Comparison of ENCODE assay signal across 23 cellular contexts in the genomic region with DNA sequence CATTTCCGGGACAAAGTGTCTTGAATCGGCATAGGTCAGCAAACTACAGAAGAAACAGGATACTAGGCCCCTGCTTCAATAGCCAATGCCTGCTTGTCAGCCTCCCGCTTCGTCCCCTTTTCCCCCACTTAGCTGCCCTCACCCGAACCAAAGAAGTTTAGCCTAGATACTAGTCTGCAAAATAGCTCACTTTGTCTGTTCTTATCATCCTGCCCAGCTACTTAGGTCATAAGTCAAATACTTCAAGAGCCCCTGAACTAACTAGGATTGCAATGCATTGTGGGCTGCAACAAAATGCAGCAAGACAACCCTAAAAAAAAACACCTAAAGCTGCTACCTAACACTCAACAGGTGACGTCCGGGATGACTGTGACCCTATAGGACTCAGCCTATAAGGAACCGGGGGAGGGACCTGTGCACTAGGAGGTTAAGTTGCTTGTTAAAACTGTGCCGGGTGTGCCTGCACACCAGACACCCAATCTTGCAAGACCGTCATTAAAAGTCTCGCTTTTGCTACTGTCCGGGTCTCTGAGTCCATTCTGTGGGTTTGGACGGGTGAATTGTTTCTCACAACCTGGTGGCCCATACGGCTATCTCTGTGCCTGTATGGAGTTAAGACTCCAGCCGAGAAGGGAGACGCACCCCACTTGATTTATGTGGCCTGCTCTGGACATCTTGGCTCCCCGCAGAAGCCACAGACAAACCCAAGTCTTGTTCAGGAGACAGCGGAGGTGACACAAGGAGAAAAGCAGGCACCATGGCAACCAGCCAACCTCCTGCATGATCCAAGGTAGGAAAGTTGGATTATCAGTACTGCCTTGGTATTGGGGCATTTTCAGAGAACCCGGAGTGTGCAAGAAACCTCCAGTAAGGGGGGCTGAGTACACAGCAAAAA.
DNase-seq lines count a peak whose midpoint lies in the region; ATAC-seq and TF ChIP-seq lines count a peak whose summit lies in the region.
"Had no signal": no experiment of that assay in that cellular context is flagged by ENCODE, and none has a peak within 500 bp of the region (broad histone marks: within the 10 kb centered on the region; RNA-seq: fewer than 3 reads in every experiment).

No MANE protein-coding gene starts in this region.

- peak overlapping the region; percentile 70 for H3K4me2 ChIP-seq in neural progenitor cell

- no peaks in the 10 kb centered on the region for H3K79me2 ChIP-seq in neural progenitor cell (ENCODE audit: low read depth)

- CTCF ChIA-PET in WTC11 (lab: Charles Lee): no interaction called here

- H3K9me3 Mint-ChIP-seq in WTC11: no peaks in the 10 kb centered on the region
- H3K9me3 Mint-ChIP-seq in neural progenitor cell: no peaks in the 10 kb centered on the region
- H3K9me3 Mint-ChIP-seq: activated CD4-positive, alpha-beta memory T cell treated with anti-CD3 and anti-CD28 coated beads for 36 hours; brain; T-cell had no signal

- peaks cover 53% of the 10 kb centered on the region for H3K4me1 ChIP-seq in neural progenitor cell
- H3K4me1 ChIP-seq in BE2C: no peaks in the 10 kb centered on the region
- H3K4me1 ChIP-seq: testis had no signal

- H3K27me3 Mint-ChIP-seq in WTC11 (ENCODE audit: low read depth) (no peaks in the 10 kb centered on the region), neural progenitor cell (ENCODE audit: insufficient read depth, low read depth) (peaks cover 2% of the 10 kb centered on the region)
- H3K27me3 Mint-ChIP-seq: activated CD4-positive, alpha-beta memory T cell treated with anti-CD3 and anti-CD28 coated beads for 36 hours; activated naive CD8-positive, alpha-beta T cell; brain; progenitor cell of endocrine pancreas; T-cell had no signal

- H3K9me3 ChIP-seq in neural progenitor cell (ENCODE audit: low read depth): no peaks in the 10 kb centered on the region
- no peaks in the 10 kb centered on the region for H3K9me3 ChIP-seq in BE2C
- H3K9me3 ChIP-seq: HAP-1, SJCRH30, testis had no signal

- DNase-seq in A172 (ENCODE audit: low spot score) (peak; percentile 22), WTC11 (ENCODE audit: low spot score) (no peak), left cardiac atrium (peak; percentile 46), neural progenitor cell (ENCODE audit: low spot score) (no peak), NCI-H446 treated with DMSO at 0.1 percent for 48 hours (lab: John Stamatoyannopoulos, UW) (no peak), cortex of kidney (lab: John Stamatoyannopoulos, UW) (no peak), BE2C (no peak)
- no peak for DNase-seq in stimulated activated naive CD4-positive, alpha-beta T cell (lab: John Stamatoyannopoulos, UW)
- DNase-seq: activated CD4-positive, alpha-beta memory T cell treated with anti-CD3 and anti-CD28 coated beads for 36 hours; DMS53; KBM-7; NCI-H1105 treated with DMSO at 0.1 percent for 48 hours; NCI-H1930; SJCRH30; stimulated activated naive CD8-positive, alpha-beta T cell treated with anti-CD3 and anti-CD28 coated beads, Interleukin-15, Interleukin-2, amounts not matched to agents 100 U/mL and 50 U/mL, for 24 hours; T-cell; testis had no signal

- intact Hi-C loops in left cardiac atrium (cut with DNase I): no loop called here

- H3F3A ChIP-seq in neural progenitor cell (ENCODE audit: low read depth): peaks cover 46% of the 10 kb centered on the region

- H3K9ac ChIP-seq in neural progenitor cell: no peak overlapping the region

- H3K27ac ChIP-seq in neural progenitor cell: peak overlapping the region; percentile 96
- H3K27ac ChIP-seq: SJCRH30, testis had no signal

- POLR2A ChIA-PET in WTC11 (lab: Charles Lee): no interaction called here

- H3K27ac Mint-ChIP-seq in WTC11 (peak overlapping the region; percentile 21), neural progenitor cell (peak overlapping the region; percentile 12)
- H3K27ac Mint-ChIP-seq: activated CD4-positive, alpha-beta memory T cell treated with anti-CD3 and anti-CD28 coated beads for 36 hours; activated naive CD8-positive, alpha-beta T cell; progenitor cell of endocrine pancreas; T-cell had no signal

- H3K4me1 Mint-ChIP-seq in WTC11 (peaks cover 44% of the 10 kb centered on the region), neural progenitor cell (peaks cover 34% of the 10 kb centered on the region)

- H3K4me3 Mint-ChIP-seq in WTC11 (no peak overlapping the region), neural progenitor cell (no peak overlapping the region)
- H3K4me3 Mint-ChIP-seq: activated CD4-positive, alpha-beta memory T cell treated with anti-CD3 and anti-CD28 coated beads for 36 hours; activated naive CD8-positive, alpha-beta T cell; brain; T-cell had no signal

- H2AFZ ChIP-seq in neural progenitor cell (replicated peaks): no peak overlapping the region

- peaks cover 14% of the 10 kb centered on the region for H4K20me1 ChIP-seq in neural progenitor cell (ENCODE audit: low read depth)

- H3K36me3 ChIP-seq in neural progenitor cell: peaks cover 6% of the 10 kb centered on the region
- H3K36me3 ChIP-seq in BE2C: no peaks in the 10 kb centered on the region; the same call in 1 of the 2 replicates
- H3K36me3 ChIP-seq: HAP-1 had no signal

- ATAC-seq in WTC11 (no peak), left cardiac atrium (peak in 1 of 2 donors; percentile 8)
- ATAC-seq: activated CD4-positive, CD25-positive, alpha-beta regulatory T cell treated with anti-CD3 and anti-CD28 coated beads, Interleukin-2, amount 50 U/mL, for 24 hours; stimulated activated naive CD8-positive, alpha-beta T cell treated with anti-CD3 and anti-CD28 coated beads, Interleukin-15, Interleukin-2, amounts not matched to agents 100 U/mL and 50 U/mL, for 24 hours had no signal

- no peaks in the 10 kb centered on the region for H3K36me3 Mint-ChIP-seq in WTC11
- H3K36me3 Mint-ChIP-seq in neural progenitor cell: peaks cover under 1% of the 10 kb centered on the region

- no peak overlapping the region for H3K4me3 ChIP-seq in neural progenitor cell
- no peak overlapping the region for H3K4me3 ChIP-seq in BE2C (ENCODE audit: low read depth, low read length)
- H3K4me3 ChIP-seq: HAP-1, lung, SJCRH30, testis had no signal

- no peak for TF ChIP-seq CTCF in WTC11 (IDR thresholded peaks at IDR 0.05)
- TF ChIP-seq CTCF in neural progenitor cell (IDR thresholded peaks at IDR 0.05): no peak
- no peak for TF ChIP-seq CTCF in BE2C (IDR thresholded peaks at IDR 0.05; ENCODE audit: low read depth, low read length)

- H3K27me3 ChIP-seq in neural progenitor cell: no peaks in the 10 kb centered on the region
- no peaks in the 10 kb centered on the region for H3K27me3 ChIP-seq in BE2C
- H3K27me3 ChIP-seq: SJCRH30, testis had no signal

TF ChIP-seq in WTC11, 78 proteins besides CTCF, POLR2A, EP300 and RAD21:
- no peak for TF ChIP-seq SMAD4 (CRISPR knock-in tag; IDR thresholded peaks at IDR 0.05)
- TF ChIP-seq ZNF396 (CRISPR knock-in tag; IDR thresholded peaks at IDR 0.05; ENCODE audit: borderline replicate concordance): no peak
- TF ChIP-seq, protein P1, sequence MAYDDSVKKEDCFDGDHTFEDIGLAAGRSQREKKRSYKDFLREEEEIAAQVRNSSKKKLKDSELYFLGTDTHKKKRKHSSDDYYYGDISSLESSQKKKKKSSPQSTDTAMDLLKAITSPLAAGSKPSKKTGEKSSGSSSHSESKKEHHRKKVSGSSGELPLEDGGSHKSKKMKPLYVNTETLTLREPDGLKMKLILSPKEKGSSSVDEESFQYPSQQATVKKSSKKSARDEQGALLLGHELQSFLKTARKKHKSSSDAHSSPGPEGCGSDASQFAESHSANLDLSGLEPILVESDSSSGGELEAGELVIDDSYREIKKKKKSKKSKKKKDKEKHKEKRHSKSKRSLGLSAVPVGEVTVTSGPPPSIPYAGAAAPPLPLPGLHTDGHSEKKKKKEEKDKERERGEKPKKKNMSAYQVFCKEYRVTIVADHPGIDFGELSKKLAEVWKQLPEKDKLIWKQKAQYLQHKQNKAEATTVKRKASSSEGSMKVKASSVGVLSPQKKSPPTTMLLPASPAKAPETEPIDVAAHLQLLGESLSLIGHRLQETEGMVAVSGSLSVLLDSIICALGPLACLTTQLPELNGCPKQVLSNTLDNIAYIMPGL (CRISPR knock-in tag; IDR thresholded peaks at IDR 0.05): no peak
- TF ChIP-seq, protein P2, sequence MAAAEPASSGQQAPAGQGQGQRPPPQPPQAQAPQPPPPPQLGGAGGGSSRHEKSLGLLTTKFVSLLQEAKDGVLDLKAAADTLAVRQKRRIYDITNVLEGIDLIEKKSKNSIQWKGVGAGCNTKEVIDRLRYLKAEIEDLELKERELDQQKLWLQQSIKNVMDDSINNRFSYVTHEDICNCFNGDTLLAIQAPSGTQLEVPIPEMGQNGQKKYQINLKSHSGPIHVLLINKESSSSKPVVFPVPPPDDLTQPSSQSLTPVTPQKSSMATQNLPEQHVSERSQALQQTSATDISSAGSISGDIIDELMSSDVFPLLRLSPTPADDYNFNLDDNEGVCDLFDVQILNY (CRISPR knock-in tag; IDR thresholded peaks at IDR 0.05): no peak

Comparison
In these comparisons a context has a peak if more than half of its experiments do, and no peak if none do; other contexts are left out.
1. DNase-seq: peak in A172 (single experiment) and left cardiac atrium (single experiment); none in WTC11 (single experiment), neural progenitor cell (single experiment), NCI-H446 treated with DMSO at 0.1 percent for 48 hours (single experiment), cortex of kidney (single experiment), stimulated activated naive CD4-positive, alpha-beta T cell (0 of 6) and BE2C (single experiment).